1 cellular context compared by ENCODE assay signal in genomic region chr17:40562841-40563370, GRCh38.
TF ChIP-seq lines count a peak whose summit lies in the region.

No MANE protein-coding gene starts in this region.

TF ChIP-seq in GM12878, 131 proteins besides CTCF, POLR2A, EP300 and RAD21 (continued from another document):
- peak; percentile 99 for TF ChIP-seq MLLT1 (IDR thresholded peaks at IDR 0.05)
- no peak for TF ChIP-seq RFX5 (IDR thresholded peaks at IDR 0.05; ENCODE audit: low read depth, low read length)
- no peak for TF ChIP-seq ASH2L (IDR thresholded peaks at IDR 0.05; ENCODE audit: borderline replicate concordance, low read depth)
- TF ChIP-seq ZNF592 (IDR thresholded peaks at IDR 0.05) = no peak
- no peak for TF ChIP-seq YY1 (IDR thresholded peaks at IDR 0.05; ENCODE audit: low read depth, low read length)
- no peak for TF ChIP-seq HDGF (IDR thresholded peaks at IDR 0.05)
- TF ChIP-seq, protein P1, sequence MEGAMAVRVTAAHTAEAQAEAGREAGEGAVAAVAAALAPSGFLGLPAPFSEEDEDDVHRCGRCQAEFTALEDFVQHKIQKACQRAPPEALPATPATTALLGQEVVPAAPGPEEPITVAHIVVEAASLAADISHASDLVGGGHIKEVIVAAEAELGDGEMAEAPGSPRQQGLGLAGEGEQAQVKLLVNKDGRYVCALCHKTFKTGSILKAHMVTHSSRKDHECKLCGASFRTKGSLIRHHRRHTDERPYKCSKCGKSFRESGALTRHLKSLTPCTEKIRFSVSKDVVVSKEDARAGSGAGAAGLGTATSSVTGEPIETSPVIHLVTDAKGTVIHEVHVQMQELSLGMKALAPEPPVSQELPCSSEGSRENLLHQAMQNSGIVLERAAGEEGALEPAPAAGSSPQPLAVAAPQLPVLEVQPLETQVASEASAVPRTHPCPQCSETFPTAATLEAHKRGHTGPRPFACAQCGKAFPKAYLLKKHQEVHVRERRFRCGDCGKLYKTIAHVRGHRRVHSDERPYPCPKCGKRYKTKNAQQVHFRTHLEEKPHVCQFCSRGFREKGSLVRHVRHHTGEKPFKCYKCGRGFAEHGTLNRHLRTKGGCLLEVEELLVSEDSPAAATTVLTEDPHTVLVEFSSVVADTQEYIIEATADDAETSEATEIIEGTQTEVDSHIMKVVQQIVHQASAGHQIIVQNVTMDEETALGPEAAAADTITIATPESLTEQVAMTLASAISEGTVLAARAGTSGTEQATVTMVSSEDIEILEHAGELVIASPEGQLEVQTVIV (IDR thresholded peaks at IDR 0.05; ENCODE audit: borderline replicate concordance, partially characterized antibody) = no peak
- TF ChIP-seq NRF1 (conservative IDR thresholded peaks at IDR 0.05; ENCODE audit: low read depth, low read length) = no peak
- no peak for TF ChIP-seq ZSCAN29 (IDR thresholded peaks at IDR 0.05)
